In genomic region chr10:99534456-99534938, GRCh38 we compare ENCODE assay signal across 12 cellular contexts. TPM values are rescaled to one million over a fixed set of nuclear protein-coding genes. Genes with fewer than 3 reads are reported as not detected.
DNase-seq lines count a peak whose midpoint lies in the region; ATAC-seq and TF ChIP-seq lines count a peak whose summit lies in the region.
"Had no signal": no experiment of that assay in that cellular context is flagged by ENCODE, and none has a peak within 500 bp of the region (broad histone marks: within the 10 kb centered on the region; RNA-seq: fewer than 3 reads in every experiment).

No MANE protein-coding gene starts in this region.

- H3K36me3 ChIP-seq in heart left ventricle = no peaks in the 10 kb centered on the region

- no peak for TF ChIP-seq POLR2A in heart left ventricle (IDR thresholded peaks at IDR 0.05)

- H3K27ac Mint-ChIP-seq in brain (peak overlapping the region in 1 of 5 experiments; percentile 23), type B pancreatic cell (peak overlapping the region; percentile 46)
- H3K27ac Mint-ChIP-seq in naive thymus-derived CD8-positive, alpha-beta T cell = no peak overlapping the region

- H3K36me3 Mint-ChIP-seq in brain = no peaks in the 10 kb centered on the region
- H3K36me3 Mint-ChIP-seq in naive thymus-derived CD8-positive, alpha-beta T cell = peaks cover 0 to 11% (median 3%) of the 10 kb centered on the region in 3 donors
- peaks cover under 1% of the 10 kb centered on the region for H3K36me3 Mint-ChIP-seq in type B pancreatic cell

- H3K4me1 Mint-ChIP-seq in brain = peaks cover 68% of the 10 kb centered on the region
- H3K4me1 Mint-ChIP-seq in naive thymus-derived CD8-positive, alpha-beta T cell = peaks cover 17 to 68% (median 59%) of the 10 kb centered on the region in 4 donors
- H3K4me1 Mint-ChIP-seq in type B pancreatic cell (ENCODE audit: unreplicated experiment) = peaks cover 12% of the 10 kb centered on the region

- peaks cover 2 to 25% (median 15%) of the 10 kb centered on the region in 5 experiments for H3K9me3 Mint-ChIP-seq in brain
- peaks cover 0 to 6% (median 0%) of the 10 kb centered on the region in 9 donors for H3K9me3 Mint-ChIP-seq in naive thymus-derived CD8-positive, alpha-beta T cell
- no peaks in the 10 kb centered on the region for H3K9me3 Mint-ChIP-seq in type B pancreatic cell

- H3K4me3 ChIP-seq in heart left ventricle = peak overlapping the region in 8 of 12 donors; percentile 3 to 42 (median 33)

- peaks cover 86 to 100% (median 98%) of the 10 kb centered on the region in 9 donors for H3K27me3 ChIP-seq in heart left ventricle

- 10 to 14% (median 12%) methylated on average over 25 of the region's 25 CpGs for WGBS in heart left ventricle, 4 donors

- peaks cover 0 to 66% (median 24%) of the 10 kb centered on the region in 12 donors for H3K4me1 ChIP-seq in heart left ventricle

- no peak for TF ChIP-seq CTCF in heart left ventricle (IDR thresholded peaks at IDR 0.05)
- no peak for TF ChIP-seq CTCF in brain (conservative IDR thresholded peaks at IDR 0.05)
- TF ChIP-seq CTCF in type B pancreatic cell (conservative IDR thresholded peaks at IDR 0.05) = no peak

- intact Hi-C loops in heart left ventricle (cut with DNase I) = no loop called here
- intact Hi-C loops in left ventricle myocardium superior (cut with micrococcal nuclease) = no loop called here

- peaks cover 98% of the 10 kb centered on the region for H3K27me3 Mint-ChIP-seq in brain
- peaks cover 57 to 94% (median 70%) of the 10 kb centered on the region in 5 donors for H3K27me3 Mint-ChIP-seq in naive thymus-derived CD8-positive, alpha-beta T cell
- H3K27me3 Mint-ChIP-seq in type B pancreatic cell = peaks cover 96% of the 10 kb centered on the region

- H3K4me3 Mint-ChIP-seq in brain (peak overlapping the region; percentile 26 to 75 (median 67)), type B pancreatic cell (peak overlapping the region; percentile 71)
- H3K4me3 Mint-ChIP-seq in naive thymus-derived CD8-positive, alpha-beta T cell = peak overlapping the region in 8 of 10 donors; percentile 35 to 63 (median 52)

- POLR2A ChIA-PET in naive thymus-derived CD8-positive, alpha-beta T cell (lab: Charles Lee) = interaction anchor here (0.7 kb wide), 1 partner anchor 21 kb away, joined by 4 read pairs; no protein-coding TSS in a partner anchor

- no peaks in the 10 kb centered on the region for H3K9me3 ChIP-seq in heart left ventricle

- DNase-seq in heart left ventricle = no peak
- DNase-seq in left ventricle myocardium superior = no peak
- DNase-seq in naive thymus-derived CD8-positive, alpha-beta T cell = no peak
- no peak for DNase-seq in type B pancreatic cell (ENCODE audit: extremely low spot score, unreplicated experiment)
- DNase-seq in NAMALWA (ENCODE audit: low spot score) = no peak
- no peak for DNase-seq in left lobe of liver (ENCODE audit: low spot score)
- DNase-seq: NCI-H2081 treated with DMSO at 0.1 percent for 48 hours; stimulated activated CD4-positive, alpha-beta T cell treated with anti-CD3 and anti-CD28 coated beads, Interleukin-12 subunit alpha, Interleukin-12 subunit beta, amount 100 ng/mL, for 4 hours had no signal

- H3K27ac ChIP-seq in heart left ventricle = peak overlapping the region in 1 of 12 donors; percentile 92

- ATAC-seq in heart left ventricle (no peak), left ventricle myocardium superior (no peak), HG02981 (IDR thresholded peaks at IDR 0.05; ENCODE audit: unreplicated experiment) (no peak), left lobe of liver (no peak)
- no peak for ATAC-seq in naive thymus-derived CD8-positive, alpha-beta T cell

RNA-seq across cellular contexts. Expression of gene NKX2-3, which starts 1.8 kb away (rescaled TPM):
- total RNA-seq in heart left ventricle (not detected), left ventricle myocardium superior (not detected), type B pancreatic cell (ENCODE audit: low replicate concordance) (not detected in 2 replicates), left lobe of liver (0.08 TPM)
- polyA plus RNA-seq in heart left ventricle (not detected), brain (ENCODE audit: insufficient read depth, low read depth, low replicate concordance) (not detected)
- not detected for total RNA-seq in naive thymus-derived CD8-positive, alpha-beta T cell
- not detected for polyA plus RNA-seq in naive thymus-derived CD8-positive, alpha-beta T cell
- total RNA-seq: kidney epithelial cell, OCI-LY7 had no signal
